In the genomic region with DNA sequence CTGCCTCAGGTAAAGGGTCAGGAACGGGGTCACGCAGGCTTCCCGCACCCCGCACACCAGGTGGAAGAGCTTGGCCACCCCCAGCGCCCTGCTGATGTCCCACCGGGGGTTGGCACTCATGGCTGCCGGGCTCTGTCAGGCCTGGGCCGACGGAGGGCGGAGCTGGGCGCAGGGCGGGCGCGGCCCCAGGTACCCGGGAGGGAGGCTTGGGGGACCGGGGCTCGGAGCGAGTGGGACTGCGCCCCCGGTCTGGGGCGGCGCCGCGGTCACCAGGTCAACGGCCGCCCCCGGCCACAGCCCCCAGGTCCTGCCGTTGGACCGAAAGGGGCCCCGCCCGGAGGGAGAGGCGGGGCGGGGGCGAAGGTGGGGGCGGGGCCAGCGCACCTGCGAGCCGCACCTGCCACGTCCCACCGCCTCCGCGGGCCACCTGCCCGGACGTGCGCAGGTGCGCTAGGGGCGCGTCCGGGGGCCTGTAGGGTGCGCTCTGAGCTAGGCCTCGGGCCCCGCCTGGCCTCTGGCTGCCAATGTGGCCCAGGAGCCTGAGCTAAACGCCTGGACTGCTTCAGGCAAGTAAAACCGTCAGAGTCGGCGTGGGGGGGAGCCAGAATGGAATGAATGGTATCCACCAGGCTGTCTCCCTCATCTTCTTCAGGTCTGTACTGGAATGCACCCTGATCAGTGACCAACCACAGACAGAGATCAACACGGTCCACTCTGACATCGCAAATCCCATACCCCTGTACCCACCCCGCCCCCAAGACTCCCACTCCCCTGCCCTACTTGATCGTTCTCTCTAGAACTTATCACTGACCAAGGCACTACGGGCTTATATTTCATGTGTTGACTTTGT, we compare ENCODE assay signal across 12 cellular contexts. TPM values are rescaled to one million over a fixed set of nuclear protein-coding genes. Genes with fewer than 3 reads are reported as not detected.
A peak's percentile ranks its signal among the peaks of the same experiment; 100 is the strongest.
DNase-seq lines count a peak whose midpoint lies in the region; TF ChIP-seq lines count a peak whose summit lies in the region.
"Had no signal": no experiment of that assay in that cellular context is flagged by ENCODE, and none has a peak within 500 bp of the region (broad histone marks: within the 10 kb centered on the region; RNA-seq: fewer than 3 reads in every experiment).

Gene MFSD6L (minus strand): TSS at position 365 of the 850 bp plus-strand sequence. CDS start 245 bp downstream, at position 120.

- TF ChIP-seq CTCF in 22Rv1 (IDR thresholded peaks at IDR 0.05): peak; percentile 70
- no peak for TF ChIP-seq CTCF in lower leg skin (IDR thresholded peaks at IDR 0.05)

- DNase-seq in HT-29 (ENCODE audit: low spot score): peak; percentile 7
- DNase-seq in lower leg skin (ENCODE audit: low spot score in 2 of 2): peak; percentile 5 to 71
- DNase-seq in amygdala (lab: John Stamatoyannopoulos, UW): no peak
- no peak for DNase-seq in CD1c-positive myeloid dendritic cell (ENCODE audit: extremely low spot score)
- DNase-seq in activated CD4-positive, alpha-beta T cell treated with anti-CD3 and anti-CD28 coated beads, Interleukin-2, amount 10 ng/mL, durations not matched to agents 24 days and 14 days: no peak
- DNase-seq in GOT3 (lab: John Stamatoyannopoulos, UW): no peak
- DNase-seq: CD4-positive, CD25-positive, alpha-beta regulatory T cell; foreskin melanocyte; NCI-H1092 treated with DMSO at 0.1 percent for 48 hours had no signal

- no peak for TF ChIP-seq POLR2A in lower leg skin (IDR thresholded peaks at IDR 0.05)

- H3K4me3 ChIP-seq in lower leg skin (ENCODE audit: low read depth, poor library complexity, severe bottlenecking): no peak within 1 kb of the TSS

- peaks cover 84% of the 10 kb centered on the region for H3K36me3 Mint-ChIP-seq in dendritic cell treated with granulocyte-macrophage colony-stimulating factor and Interleukin-4, amounts not matched to agents 40 ng/mL and 50 ng/mL, for 4 days (ENCODE audit: low read depth)
- H3K36me3 Mint-ChIP-seq in activated CD4-positive, alpha-beta T cell treated with anti-CD3 and anti-CD28 coated beads, Interleukin-2, amount 10 ng/mL, durations not matched to agents 24 days and 14 days (ENCODE audit: low read depth): peaks cover 3% of the 10 kb centered on the region
- H3K36me3 Mint-ChIP-seq: CD4-positive, CD25-positive, alpha-beta regulatory T cell; T-cell had no signal

- 16 to 28% methylated on average over 18 to 25 of the region's 61 CpGs for WGBS in lower leg skin, 2 donors

- H3K27me3 Mint-ChIP-seq in dendritic cell treated with granulocyte-macrophage colony-stimulating factor and Interleukin-4, amounts not matched to agents 40 ng/mL and 50 ng/mL, for 4 days: no peaks in the 10 kb centered on the region
- no peaks in the 10 kb centered on the region for H3K27me3 Mint-ChIP-seq in activated CD4-positive, alpha-beta T cell treated with anti-CD3 and anti-CD28 coated beads, Interleukin-2, amount 10 ng/mL, durations not matched to agents 24 days and 14 days

- intact Hi-C loops in dendritic cell treated with granulocyte-macrophage colony-stimulating factor and Interleukin-4, amounts not matched to agents 40 ng/mL and 50 ng/mL, for 4 days (cut with micrococcal nuclease): no loop called here
- intact Hi-C loops in lower leg skin (cut with DNase I; ENCODE audit: low total_unique reads): no loop called here
- intact Hi-C loops in activated CD4-positive, alpha-beta T cell treated with anti-CD3 and anti-CD28 coated beads, Interleukin-2, amount 10 ng/mL, durations not matched to agents 24 days and 14 days (cut with micrococcal nuclease): no loop called here

- H3K27ac Mint-ChIP-seq in dendritic cell treated with granulocyte-macrophage colony-stimulating factor and Interleukin-4, amounts not matched to agents 40 ng/mL and 50 ng/mL, for 4 days: peak within 1 kb of the TSS; percentile 1
- H3K27ac Mint-ChIP-seq in activated CD4-positive, alpha-beta T cell treated with anti-CD3 and anti-CD28 coated beads, Interleukin-2, amount 10 ng/mL, durations not matched to agents 24 days and 14 days: no peak within 1 kb of the TSS
- H3K27ac Mint-ChIP-seq: CD4-positive, CD25-positive, alpha-beta regulatory T cell; T-cell had no signal

- H3K4me3 Mint-ChIP-seq in dendritic cell treated with granulocyte-macrophage colony-stimulating factor and Interleukin-4, amounts not matched to agents 40 ng/mL and 50 ng/mL, for 4 days: no peak within 1 kb of the TSS
- no peak within 1 kb of the TSS for H3K4me3 Mint-ChIP-seq in activated CD4-positive, alpha-beta T cell treated with anti-CD3 and anti-CD28 coated beads, Interleukin-2, amount 10 ng/mL, durations not matched to agents 24 days and 14 days
- H3K4me3 Mint-ChIP-seq: CD4-positive, CD25-positive, alpha-beta regulatory T cell; T-cell had no signal

- H3K9me3 Mint-ChIP-seq in dendritic cell treated with granulocyte-macrophage colony-stimulating factor and Interleukin-4, amounts not matched to agents 40 ng/mL and 50 ng/mL, for 4 days: no peaks in the 10 kb centered on the region
- no peaks in the 10 kb centered on the region for H3K9me3 Mint-ChIP-seq in activated CD4-positive, alpha-beta T cell treated with anti-CD3 and anti-CD28 coated beads, Interleukin-2, amount 10 ng/mL, durations not matched to agents 24 days and 14 days
- H3K9me3 Mint-ChIP-seq: CD4-positive, CD25-positive, alpha-beta regulatory T cell; T-cell had no signal

- H3K4me1 Mint-ChIP-seq in dendritic cell treated with granulocyte-macrophage colony-stimulating factor and Interleukin-4, amounts not matched to agents 40 ng/mL and 50 ng/mL, for 4 days (ENCODE audit: low read depth): peaks cover 19% of the 10 kb centered on the region
- no peaks in the 10 kb centered on the region for H3K4me1 Mint-ChIP-seq in activated CD4-positive, alpha-beta T cell treated with anti-CD3 and anti-CD28 coated beads, Interleukin-2, amount 10 ng/mL, durations not matched to agents 24 days and 14 days
- H3K4me1 Mint-ChIP-seq: CD4-positive, CD25-positive, alpha-beta regulatory T cell; T-cell had no signal

- H3K27ac ChIP-seq in 22Rv1: no peak within 1 kb of the TSS

RNA-seq across cellular contexts. Expression of gene MFSD6L, which starts in this region (rescaled TPM):
- total RNA-seq in HT-29 (2014; rRNA removed; shearing (Covaris generic)): not detected in 2 replicates
- under 1 TPM in 2 of 4 donors, not detected in 2; 0.19 to 0.23 TPM for total RNA-seq in lower leg skin
- total RNA-seq in activated CD4-positive, alpha-beta T cell treated with anti-CD3 and anti-CD28 coated beads, Interleukin-2, amount 10 ng/mL, durations not matched to agents 24 days and 14 days: 0.14 and 0.17 TPM in 2 replicates
- total RNA-seq: CD4-positive, CD25-positive, alpha-beta regulatory T cell had no signal

Comparison
In these comparisons a context has a peak if more than half of its experiments do, and no peak if none do; other contexts are left out.
1. Peak in DNase-seq in HT-29; RNA of the gene not detected or under 1 TPM.
2. Peak in DNase-seq in lower leg skin; RNA of the gene not detected or under 1 TPM.